In genomic region chr4:7425591-7426468, GRCh38 we compare ENCODE assay signal across 22 cellular contexts. TPM values are rescaled to one million over a fixed set of nuclear protein-coding genes. Genes with fewer than 3 reads are reported as not detected.
DNase-seq lines count a peak whose midpoint lies in the region; ATAC-seq and TF ChIP-seq lines count a peak whose summit lies in the region.
"Had no signal": no experiment of that assay in that cellular context is flagged by ENCODE, and none has a peak within 500 bp of the region (broad histone marks: within the 10 kb centered on the region; RNA-seq: fewer than 3 reads in every experiment).

No MANE protein-coding gene starts in this region.

- H3K36me3 ChIP-seq in H7 (replicated peaks; ENCODE audit: control insufficient read depth, insufficient read depth, low read length) (no peaks in the 10 kb centered on the region), left lung (no peaks in the 10 kb centered on the region), sigmoid colon (no peaks in the 10 kb centered on the region)
- H3K36me3 ChIP-seq: esophagus muscularis mucosa, thoracic aorta had no signal

- H3K9me3 ChIP-seq in left lung, result no peaks in the 10 kb centered on the region
- H3K9me3 ChIP-seq in sigmoid colon, result no peaks in the 10 kb centered on the region
- H3K9me3 ChIP-seq: esophagus muscularis mucosa, thoracic aorta had no signal

- WGBS in sigmoid colon, 2 donors, result 83% methylated on average over 28 of the region's 28 CpGs

- H3K4me1 ChIP-seq in left lung, result no peaks in the 10 kb centered on the region
- no peaks in the 10 kb centered on the region for H3K4me1 ChIP-seq in sigmoid colon

- DNase-seq in activated CD8-positive, alpha-beta memory T cell treated with anti-CD3 and anti-CD28 coated beads, Interleukin-2, amount 50 U/mL, for 4 hours, result peak; percentile 7
- no peak for DNase-seq in activated CD8-positive, alpha-beta memory T cell treated with anti-CD3 and anti-CD28 coated beads, Interleukin-2, amount 50 U/mL, for 48 hours
- DNase-seq in H7 (peak; percentile 31), left lung (peak; percentile 12 to 75), sigmoid colon (peak; percentile 51), HEK293T (ENCODE audit: extremely low spot score) (no peak)
- DNase-seq: ACHN; activated CD4-positive, alpha-beta T cell treated with anti-CD3 and anti-CD28 coated beads for 48 hours; activated T-cell treated with anti-CD3 and anti-CD28 coated beads, Interleukin-2, amount 50 U/mL, for 72 hours; CD4-positive, CD25-positive, alpha-beta regulatory T cell; central memory CD4-positive, alpha-beta T cell; DMS53; naive B cell; NCI-H1436 treated with DMSO at 0.1 percent for 48 hours; NCI-H82 had no signal

- ATAC-seq in left lung (no peak), GM21529 (IDR thresholded peaks at IDR 0.05; ENCODE audit: unreplicated experiment) (no peak), HG03378 (IDR thresholded peaks at IDR 0.05; ENCODE audit: unreplicated experiment) (no peak)
- ATAC-seq: activated T-cell treated with anti-CD3 and anti-CD28 coated beads, Interleukin-2, amount 50 U/mL, for 72 hours had no signal

- POLR2A ChIA-PET in HEK293T (lab: Yijun Ruan, JAX), result no interaction called here

- intact Hi-C loops in left lung (cut with DNase I) (no loop called here), sigmoid colon (cut with DNase I) (no loop called here)

- H3K27ac ChIP-seq in left lung, result no peak overlapping the region
- H3K27ac ChIP-seq in sigmoid colon, result no peak overlapping the region
- H3K27ac ChIP-seq: esophagus muscularis mucosa, thoracic aorta had no signal

- no peak for TF ChIP-seq POLR2A in sigmoid colon (IDR thresholded peaks at IDR 0.05)

- TF ChIP-seq CTCF in left lung (IDR thresholded peaks at IDR 0.05), result no peak
- TF ChIP-seq CTCF in sigmoid colon (IDR thresholded peaks at IDR 0.05), result no peak

- TF ChIP-seq EP300 in sigmoid colon (IDR thresholded peaks at IDR 0.05), result no peak

- H3K4me3 ChIP-seq in H7 (ENCODE audit: insufficient read depth, low read depth, low read length) (no peak overlapping the region), left lung (no peak overlapping the region), sigmoid colon (no peak overlapping the region)
- H3K4me3 ChIP-seq: esophagus muscularis mucosa, thoracic aorta had no signal

- no peaks in the 10 kb centered on the region for H3K27me3 ChIP-seq in H7 (ENCODE audit: control insufficient read depth, insufficient read depth, low read length)
- no peaks in the 10 kb centered on the region for H3K27me3 ChIP-seq in left lung
- H3K27me3 ChIP-seq in sigmoid colon, result no peaks in the 10 kb centered on the region
- H3K27me3 ChIP-seq: esophagus muscularis mucosa had no signal

- CTCF ChIA-PET in HEK293T (lab: Yijun Ruan, JAX), result no interaction called here

TF ChIP-seq in HEK293T, 16 proteins besides CTCF, POLR2A, EP300 and RAD21:
- no peak for TF ChIP-seq PKNOX1 (IDR thresholded peaks at IDR 0.05)
- no peak for TF ChIP-seq LEF1 (IDR thresholded peaks at IDR 0.05; ENCODE audit: borderline replicate concordance)
- no peak for TF ChIP-seq CTBP1 (IDR thresholded peaks at IDR 0.05; ENCODE audit: borderline replicate concordance)
- no peak for TF ChIP-seq HDGF (IDR thresholded peaks at IDR 0.05; ENCODE audit: borderline replicate concordance)
- no peak for TF ChIP-seq SUZ12 (IDR thresholded peaks at IDR 0.05)
- no peak for TF ChIP-seq NFRKB (IDR thresholded peaks at IDR 0.05)
- no peak for TF ChIP-seq FOXM1 (IDR thresholded peaks at IDR 0.05; ENCODE audit: borderline replicate concordance)
- TF ChIP-seq BHLHE40 (IDR thresholded peaks at IDR 0.05; ENCODE audit: borderline replicate concordance), result no peak
- no peak for TF ChIP-seq FOXA1 (IDR thresholded peaks at IDR 0.05)
- TF ChIP-seq TARDBP (IDR thresholded peaks at IDR 0.05), result no peak
- no peak for TF ChIP-seq ZNF384 (IDR thresholded peaks at IDR 0.05)
- no peak for TF ChIP-seq ELF4 (IDR thresholded peaks at IDR 0.05)
- TF ChIP-seq ARNT (IDR thresholded peaks at IDR 0.05), result no peak
- no peak for TF ChIP-seq FOXK2 (IDR thresholded peaks at IDR 0.05)
- TF ChIP-seq L3MBTL2 (conservative IDR thresholded peaks at IDR 0.05), result no peak
- no peak for TF ChIP-seq SP1 (IDR thresholded peaks at IDR 0.05)

RNA-seq across cellular contexts. Expression of gene PSAPL1, which starts 8.9 kb away (rescaled TPM):
- total RNA-seq in H7 (2014; rRNA removed; shearing (Covaris generic)), result 0.14 and 0.22 TPM in 2 replicates
- under 1 TPM; 0.06 to 0.08 TPM for total RNA-seq in left lung
- total RNA-seq in sigmoid colon, result not detected
- under 1 TPM in 1 of 3 donors, not detected in 2; 0.01 TPM for polyA plus RNA-seq in sigmoid colon
- total RNA-seq: activated T-cell treated with anti-CD3 and anti-CD28 coated beads, Interleukin-2, amount 50 U/mL, for 72 hours; CD4-positive, CD25-positive, alpha-beta regulatory T cell; esophagus muscularis mucosa; lung microvascular endothelial cell; pulmonary artery endothelial cell; SK-MEL-5 had no signal
- polyA plus RNA-seq: CD4-positive, CD25-positive, alpha-beta regulatory T cell had no signal

Comparison
In these comparisons a context has a peak if more than half of its experiments do, and no peak if none do; other contexts are left out.
1. DNase-seq: peak in activated CD8-positive, alpha-beta memory T cell treated with anti-CD3 and anti-CD28 coated beads, Interleukin-2, amount 50 U/mL, for 4 hours (single experiment), H7 (single experiment), left lung (2 of 2) and sigmoid colon (single experiment); none in activated CD8-positive, alpha-beta memory T cell treated with anti-CD3 and anti-CD28 coated beads, Interleukin-2, amount 50 U/mL, for 48 hours (single experiment) and HEK293T (single experiment).